Comparison of ENCODE assay signal across 30 cellular contexts in the genomic region with DNA sequence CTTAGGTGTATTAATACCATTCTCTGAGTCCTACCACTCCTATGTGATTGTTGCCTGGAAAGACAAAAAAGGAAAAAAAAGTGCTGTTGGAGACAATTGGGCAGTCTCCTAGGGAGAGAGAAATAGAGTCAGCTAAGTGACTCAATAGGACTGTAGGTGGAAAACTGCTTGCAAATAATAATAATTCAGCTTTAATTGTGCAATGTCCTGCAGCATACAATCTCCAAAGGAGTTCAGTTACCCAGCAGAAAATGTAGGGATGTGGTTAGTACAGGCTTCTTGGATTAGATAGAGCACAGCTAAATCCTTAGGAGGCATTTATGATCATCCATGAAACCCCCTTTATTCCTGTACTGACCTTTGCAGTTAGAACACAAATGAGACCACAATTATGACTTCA. TPM values are rescaled to one million over a fixed set of nuclear protein-coding genes. Genes with fewer than 3 reads are reported as not detected.
DNase-seq lines count a peak whose midpoint lies in the region; ATAC-seq, FAIRE-seq and TF ChIP-seq lines count a peak whose summit lies in the region.
"Had no signal": no experiment of that assay in that cellular context is flagged by ENCODE, and none has a peak within 500 bp of the region (broad histone marks: within the 10 kb centered on the region; RNA-seq: fewer than 3 reads in every experiment).

No MANE protein-coding gene starts in this region.

- H3K4me3 Mint-ChIP-seq in CD8-positive, alpha-beta memory T cell = peak overlapping the region in 1 of 7 donors; percentile 19
- peak overlapping the region; percentile 69 for H3K4me3 Mint-ChIP-seq in natural killer cell
- H3K4me3 Mint-ChIP-seq: activated CD4-positive, alpha-beta T cell treated with anti-CD3 and anti-CD28 coated beads, Interleukin-2, amount 10 ng/mL, durations not matched to agents 24 days and 14 days; activated naive CD8-positive, alpha-beta T cell treated with anti-CD3 and anti-CD28 coated beads for 36 hours; CD14-positive monocyte; stimulated activated effector memory CD8-positive, alpha-beta T cell treated with anti-CD3 and anti-CD28 coated beads, Interleukin-12 subunit alpha, Interleukin-12 subunit beta, amount 100 ng/mL, for 72 hours; T-cell had no signal

- no peaks in the 10 kb centered on the region for H3K36me3 ChIP-seq in CD8-positive, alpha-beta memory T cell (ENCODE audit: insufficient read depth, low read length)
- H3K36me3 ChIP-seq in PC-3 (ENCODE audit: low read depth, low read length) (no peaks in the 10 kb centered on the region), GM12878 (ENCODE audit: control insufficient read depth in 2 of 2, insufficient read depth in 2 of 2, low read length in 1 of 2) (peaks cover 0 to 2% of the 10 kb centered on the region in 2 experiments; a peak in 1 of 4 replicates), sigmoid colon (no peaks in the 10 kb centered on the region), testis (ENCODE audit: low read depth, missing control alignments) (no peaks in the 10 kb centered on the region)

- POLR2A ChIA-PET in CD8-positive, alpha-beta memory T cell (lab: Charles Lee) = interaction anchor here (0.6 kb wide), 1 partner anchor 169 kb away, joined by 4 read pairs; no protein-coding TSS in a partner anchor
- POLR2A ChIA-PET in PC-3 (lab: Charles Lee; ENCODE audit: unreplicated experiment) = interaction anchor here (0.5 kb wide), 1 partner anchor 66 kb away, joined by 4 read pairs; no protein-coding TSS in a partner anchor
- POLR2A ChIA-PET in GM12878 (lab: Charles Lee) = interaction anchor here (0.6 to 2.0 kb wide), 2 partner anchors 23 to 27 kb away, joined by 3 to 7 read pairs; partner anchors contain the start of gene DYNLL1

- TF ChIP-seq CTCF in PC-3 (conservative IDR thresholded peaks at IDR 0.05; ENCODE audit: low read depth, low read length) = no peak
- no peak for TF ChIP-seq CTCF in GM12878 (IDR thresholded peaks at IDR 0.05 in 2 of 3, conservative IDR thresholded peaks at IDR 0.05 in 1 of 3; ENCODE audit: control insufficient read depth in 2 of 3, extremely low read depth in 1 of 3, insufficient read depth in 1 of 3, low read depth in 3 of 3, low read length in 3 of 3)
- TF ChIP-seq CTCF in natural killer cell (IDR thresholded peaks at IDR 0.05) = no peak
- no peak for TF ChIP-seq CTCF in sigmoid colon (IDR thresholded peaks at IDR 0.05)
- TF ChIP-seq CTCF in testis (IDR thresholded peaks at IDR 0.05) = no peak

- DNase-seq in CD8-positive, alpha-beta memory T cell = no peak
- DNase-seq in PC-3 (no peak), GM12878 (ENCODE audit: low read depth, low spot score) (no peak), natural killer cell (no peak), sigmoid colon (no peak), Kasumi-1 (lab: John Stamatoyannopoulos, UW) (no peak), testis (no peak)
- DNase-seq: activated CD4-positive, alpha-beta T cell treated with anti-CD3 and anti-CD28 coated beads, Interleukin-2, amount 10 ng/mL, durations not matched to agents 24 days and 14 days; activated gamma-delta T cell; activated naive CD8-positive, alpha-beta T cell treated with anti-CD3 and anti-CD28 coated beads for 36 hours; activated T-cell treated with anti-CD3 and anti-CD28 coated beads, Interleukin-2, amount 50 U/mL, for 1 hour; caudate nucleus; DMS79; foreskin melanocyte; GDM1; heart right ventricle; kidney; midbrain; naive B cell; NCI-H1417; NCI-H2081; NCI-H526 treated with DMSO at 0.1 percent for 48 hours; substantia nigra; T-cell had no signal

- H3K27me3 Mint-ChIP-seq in CD8-positive, alpha-beta memory T cell = peaks cover 0 to 3% of the 10 kb centered on the region in 2 donors
- no peaks in the 10 kb centered on the region for H3K27me3 Mint-ChIP-seq in natural killer cell (ENCODE audit: low read depth in 2 of 2)
- H3K27me3 Mint-ChIP-seq: activated naive CD8-positive, alpha-beta T cell treated with anti-CD3 and anti-CD28 coated beads for 36 hours; naive B cell; T-cell had no signal

- H4K20me1 ChIP-seq in PC-3 (ENCODE audit: low read length) = peaks cover 10% of the 10 kb centered on the region
- H4K20me1 ChIP-seq in GM12878 (ENCODE audit: control insufficient read depth, insufficient read depth) = peaks cover 4% of the 10 kb centered on the region

- SMC1A ChIA-PET in GM12878 (lab: Charles Lee; ENCODE audit: uncharacterized antibody, unreplicated experiment) = interaction anchor here (0.6 to 1.1 kb wide), 4 partner anchors 9 to 731 kb away, joined by 3 read pairs; no protein-coding TSS in a partner anchor

- CTCF ChIA-PET in CD8-positive, alpha-beta memory T cell (lab: Charles Lee) = interaction anchor here (0.7 to 1.3 kb wide), 2 partner anchors 11 to 170 kb away, joined by 3 to 4 read pairs; partner anchors contain the start of gene SIRT4
- CTCF ChIA-PET in PC-3 (lab: Charles Lee) = no interaction called here
- CTCF ChIA-PET in GM12878 (lab: Yijun Ruan, JAX) = interaction anchor here (0.9 to 1.6 kb wide), 4 partner anchors 11 to 170 kb away, joined by 3 to 5 read pairs (median 3); partner anchors contain the start of gene DYNLL1

- no peaks in the 10 kb centered on the region for H3K27me3 ChIP-seq in CD8-positive, alpha-beta memory T cell (ENCODE audit: insufficient read depth, low read length, poor library complexity, severe bottlenecking)
- H3K27me3 ChIP-seq in PC-3 (ENCODE audit: low read length) = no peaks in the 10 kb centered on the region
- no peaks in the 10 kb centered on the region for H3K27me3 ChIP-seq in GM12878 (replicated peaks in 1 of 2; ENCODE audit: control insufficient read depth in 2 of 2, insufficient read depth in 2 of 2, low read length in 1 of 2)
- H3K27me3 ChIP-seq in sigmoid colon = no peaks in the 10 kb centered on the region
- H3K27me3 ChIP-seq in testis = no peaks in the 10 kb centered on the region
- H3K27me3 ChIP-seq: esophagus muscularis mucosa, heart right ventricle had no signal

- H3K79me2 ChIP-seq in PC-3 (ENCODE audit: low read length) = peaks cover 63% of the 10 kb centered on the region
- peaks cover 28% of the 10 kb centered on the region for H3K79me2 ChIP-seq in GM12878 (ENCODE audit: control insufficient read depth, insufficient read depth, low read length)

- no peak overlapping the region for H3K4me3 ChIP-seq in CD8-positive, alpha-beta memory T cell (ENCODE audit: low read length)
- H3K4me3 ChIP-seq in PC-3 (ENCODE audit: low read length) (no peak overlapping the region), GM12878 (no peak overlapping the region), sigmoid colon (no peak overlapping the region), testis (no peak overlapping the region)
- H3K4me3 ChIP-seq: coronary artery, esophagus muscularis mucosa, heart right ventricle had no signal

- H3K9me2 ChIP-seq in PC-3 (replicated peaks; ENCODE audit: low read length) = no peaks in the 10 kb centered on the region

- no peak for TF ChIP-seq EP300 in GM12878 (IDR thresholded peaks at IDR 0.05; ENCODE audit: borderline replicate concordance in 1 of 2, control insufficient read depth in 1 of 2, low read depth in 2 of 2, low read length in 2 of 2)
- no peak for TF ChIP-seq EP300 in sigmoid colon (IDR thresholded peaks at IDR 0.05)

- peak overlapping the region in 3 of 8 donors; percentile 6 to 47 (median 45) for H3K27ac Mint-ChIP-seq in CD8-positive, alpha-beta memory T cell
- H3K27ac Mint-ChIP-seq in natural killer cell = peak overlapping the region; percentile 6 to 91
- H3K27ac Mint-ChIP-seq: activated CD4-positive, alpha-beta T cell treated with anti-CD3 and anti-CD28 coated beads, Interleukin-2, amount 10 ng/mL, durations not matched to agents 24 days and 14 days; activated naive CD8-positive, alpha-beta T cell treated with anti-CD3 and anti-CD28 coated beads for 36 hours; CD14-positive monocyte; stimulated activated effector memory CD8-positive, alpha-beta T cell treated with anti-CD3 and anti-CD28 coated beads, Interleukin-12 subunit alpha, Interleukin-12 subunit beta, amount 100 ng/mL, for 72 hours; T-cell had no signal

- no peaks in the 10 kb centered on the region for H3K9me3 ChIP-seq in CD8-positive, alpha-beta memory T cell (ENCODE audit: low read length)
- H3K9me3 ChIP-seq in PC-3 (ENCODE audit: low read length) = no peaks in the 10 kb centered on the region
- no peaks in the 10 kb centered on the region for H3K9me3 ChIP-seq in GM12878 (replicated peaks; ENCODE audit: control insufficient read depth, insufficient read depth, low read length)
- H3K9me3 ChIP-seq in sigmoid colon = no peaks in the 10 kb centered on the region
- no peaks in the 10 kb centered on the region for H3K9me3 ChIP-seq in testis
- H3K9me3 ChIP-seq: esophagus muscularis mucosa, heart right ventricle had no signal

- peaks cover 26% of the 10 kb centered on the region for H3K4me1 ChIP-seq in CD8-positive, alpha-beta memory T cell (ENCODE audit: insufficient read depth, low read length)
- peaks cover 51% of the 10 kb centered on the region for H3K4me1 ChIP-seq in PC-3 (ENCODE audit: insufficient read depth, low read length)
- H3K4me1 ChIP-seq in GM12878 (ENCODE audit: control insufficient read depth, insufficient read depth, low read length) = peaks cover 8% of the 10 kb centered on the region
- peaks cover 0 to 24% (median 15%) of the 10 kb centered on the region in 4 donors for H3K4me1 ChIP-seq in sigmoid colon
- peaks cover 22% of the 10 kb centered on the region for H3K4me1 ChIP-seq in testis

- TF ChIP-seq POLR2A in GM12878 (IDR thresholded peaks at IDR 0.05; ENCODE audit: low read depth, low read length) (no peak), sigmoid colon (IDR thresholded peaks at IDR 0.05) (no peak), testis (IDR thresholded peaks at IDR 0.05) (no peak)

- in situ Hi-C loops in GM12878 (cut with MboI) = no loop called here

- no peak overlapping the region for H2AFZ ChIP-seq in PC-3 (ENCODE audit: low read length)
- no peak overlapping the region for H2AFZ ChIP-seq in GM12878 (ENCODE audit: control insufficient read depth, low read depth, low read length)

- ATAC-seq in PC-3 (no peak), GM12878 (no peak), natural killer cell (no peak), HG02884 (IDR thresholded peaks at IDR 0.05; ENCODE audit: unreplicated experiment) (no peak)
- ATAC-seq: heart right ventricle; stimulated activated effector memory CD8-positive, alpha-beta T cell treated with anti-CD3 and anti-CD28 coated beads, Interleukin-12 subunit alpha, Interleukin-12 subunit beta, amount 100 ng/mL, for 72 hours; T-cell had no signal

- TF ChIP-seq RAD21 in GM12878 (IDR thresholded peaks at IDR 0.05; ENCODE audit: insufficient read depth, low read depth, low read length) = no peak

- RAD21 ChIA-PET in GM12878 (lab: Charles Lee; ENCODE audit: unreplicated experiment) = interaction anchor here (1.5 kb wide), 1 partner anchor 109 kb away, joined by 3 read pairs; the partner anchor contains the start of gene POP5

- no TSS peak for BruUV-seq in PC-3 (replicated peaks; lab: Mats Ljungman, UMichigan)
- TSS peak; percentile 38 for BruUV-seq in GM12878 (replicated peaks; lab: Mats Ljungman, UMichigan)

- H3K36me3 Mint-ChIP-seq in CD8-positive, alpha-beta memory T cell = peaks cover under 1 to 5% (median 3%) of the 10 kb centered on the region in 3 donors
- no peaks in the 10 kb centered on the region for H3K36me3 Mint-ChIP-seq in natural killer cell

- intact Hi-C loops in PC-3 (cut with micrococcal nuclease) = no loop called here
- intact Hi-C loops in GM12878 (cut with micrococcal nuclease; ENCODE audit: unreplicated experiment) = no loop called here
- intact Hi-C loops in natural killer cell (cut with micrococcal nuclease) = no loop called here
- intact Hi-C loops in sigmoid colon (cut with DNase I) = no loop called here
- intact Hi-C loops in testis (cut with DNase I; ENCODE audit: low total_unique reads) = no loop called here

- peak overlapping the region; percentile 44 for H3K27ac ChIP-seq in CD8-positive, alpha-beta memory T cell (ENCODE audit: low read depth, low read length)
- H3K27ac ChIP-seq in PC-3 (ENCODE audit: low read length) (no peak overlapping the region), GM12878 (ENCODE audit: control insufficient read depth, insufficient read depth) (no peak overlapping the region), sigmoid colon (no peak overlapping the region), testis (no peak overlapping the region)
- H3K27ac ChIP-seq: coronary artery, esophagus muscularis mucosa, heart right ventricle had no signal

- peaks cover 5% of the 10 kb centered on the region for H3F3A ChIP-seq in PC-3 (ENCODE audit: low read length, unreplicated experiment)

- no peaks in the 10 kb centered on the region for H3K9me3 Mint-ChIP-seq in CD8-positive, alpha-beta memory T cell
- no peaks in the 10 kb centered on the region for H3K9me3 Mint-ChIP-seq in natural killer cell
- H3K9me3 Mint-ChIP-seq: activated CD4-positive, alpha-beta T cell treated with anti-CD3 and anti-CD28 coated beads, Interleukin-2, amount 10 ng/mL, durations not matched to agents 24 days and 14 days; activated naive CD8-positive, alpha-beta T cell treated with anti-CD3 and anti-CD28 coated beads for 36 hours; naive B cell; stimulated activated effector memory CD8-positive, alpha-beta T cell treated with anti-CD3 and anti-CD28 coated beads, Interleukin-12 subunit alpha, Interleukin-12 subunit beta, amount 100 ng/mL, for 72 hours; T-cell had no signal

- H3K4me1 Mint-ChIP-seq in CD8-positive, alpha-beta memory T cell = peaks cover 30 to 43% (median 31%) of the 10 kb centered on the region in 3 donors
- peaks cover 69% of the 10 kb centered on the region in 2 donors for H3K4me1 Mint-ChIP-seq in natural killer cell

- H3K4me2 ChIP-seq in PC-3 (ENCODE audit: low read length) (peak overlapping the region; percentile 7; the same call in 1 of the 2 replicates), GM12878 (ENCODE audit: control insufficient read depth, insufficient read depth) (no peak overlapping the region)

- H3K9ac ChIP-seq in PC-3 (ENCODE audit: low read length) (no peak overlapping the region), GM12878 (ENCODE audit: control insufficient read depth, insufficient read depth, low read length) (no peak overlapping the region)

- no peak for FAIRE-seq in GM12878 (lab: Jason Lieb, UNC)
- FAIRE-seq: astrocyte, kidney had no signal

RNA-seq across cellular contexts. Expression of gene SRSF9, which starts 3.0 kb away (rescaled TPM):
- total RNA-seq in CD8-positive, alpha-beta memory T cell = 100 to 1,000 TPM; 269 to 272 TPM
- polyA plus RNA-seq in CD8-positive, alpha-beta memory T cell = 214 TPM
- total RNA-seq in PC-3 (2014; rRNA removed) = 319 and 382 TPM in 2 replicates
- total RNA-seq in GM12878 (2013; cell fraction: nucleolus; rRNA removed) = 119 and 121 TPM in 2 replicates
- 141 and 182 TPM in 2 replicates for total RNA-seq in GM12878 (2014; rRNA removed)
- 180 and 190 TPM in 2 replicates for total RNA-seq in GM12878 (2014; rRNA removed; fragmentation: Illumina TruSeq; extraction: Trizol)
- total RNA-seq in GM12878 (2021) = 231 and 241 TPM in 2 replicates
- 121 TPM for polyA plus RNA-seq in GM12878 (2011; ENCODE audit: low read depth)
- 173 and 179 TPM in 2 replicates for polyA plus RNA-seq in GM12878 (2011; rRNA removed)
- polyA plus RNA-seq in GM12878 (2011; cell fraction: cytosol; rRNA removed) = 125 and 127 TPM in 2 replicates
- 131 and 153 TPM in 2 replicates for polyA plus RNA-seq in GM12878 (2011; cell fraction: nucleus; rRNA removed)
- polyA plus RNA-seq in GM12878 (2012) = 138 and 188 TPM in 2 replicates
- 146 and 153 TPM in 2 replicates for polyA plus RNA-seq in GM12878 (2014; fragmentation: Illumina TruSeq; extraction: Trizol)
- 10 to 100 TPM; 56.2 to 96.4 TPM for polyA plus RNA-seq in GM12878 (2014; fragmentation: Nextera tagmentation; extraction: Ambion mirVana)
- polyA plus RNA-seq in GM12878 (2014; rRNA removed) = 251 and 272 TPM in 2 replicates
- 100 to 1,000 TPM; 422 to 510 TPM for polyA plus RNA-seq in GM12878 (2016; fragmentation: Nextera tagmentation; extraction: Ambion mirVana)
- 81.3 and 89.2 TPM in 2 replicates for polyA minus RNA-seq in GM12878 (2011; rRNA and poly(A)+ RNA removed)
- polyA minus RNA-seq in GM12878 (2011; cell fraction: cytosol; rRNA and poly(A)+ RNA removed) = 52.2 and 56.4 TPM in 2 replicates
- 48.6 and 67.9 TPM in 2 replicates for polyA minus RNA-seq in GM12878 (2011; cell fraction: nucleus; rRNA and poly(A)+ RNA removed)
- 100 to 1,000 TPM; 175 to 191 (median 179) TPM for total RNA-seq in natural killer cell
- total RNA-seq in sigmoid colon = 10 to 100 TPM; 41.4 to 55.1 (median 45.2) TPM
- polyA plus RNA-seq in sigmoid colon = 100 to 1,000 TPM; 136 to 187 (median 158) TPM
- 100 to 1,000 TPM; 199 to 238 TPM for total RNA-seq in testis
- polyA plus RNA-seq in testis (ENCODE audit: insufficient read depth, low read depth, low replicate concordance) = 202 TPM

RNA-seq across cellular contexts. Expression of gene DYNLL1, which starts 23.4 kb away (rescaled TPM):
- total RNA-seq in CD8-positive, alpha-beta memory T cell = 100 to 1,000 TPM; 288 to 296 TPM
- polyA plus RNA-seq in CD8-positive, alpha-beta memory T cell = 304 TPM
- total RNA-seq in PC-3 (2014; rRNA removed) (283 and 396 TPM in 2 replicates), GM12878 (2014; rRNA removed) (217 and 280 TPM in 2 replicates), GM12878 (2014; rRNA removed; fragmentation: Illumina TruSeq; extraction: Trizol) (341 and 355 TPM in 2 replicates), GM12878 (2021) (239 and 249 TPM in 2 replicates), natural killer cell (100 to 1,000 TPM in 1 of 3 donors, 10 to 100 TPM in 2; 69.7 to 110 (median 77.2) TPM), sigmoid colon (100 to 1,000 TPM; 204 to 254 (median 235) TPM), testis (100 to 1,000 TPM; 404 to 461 TPM)
- total RNA-seq in GM12878 (2013; cell fraction: nucleolus; rRNA removed) = 40.6 and 44.1 TPM in 2 replicates
- polyA plus RNA-seq in GM12878 (2011; ENCODE audit: low read depth) = 278 TPM
- polyA plus RNA-seq in GM12878 (2011; rRNA removed) (366 and 389 TPM in 2 replicates), GM12878 (2014; fragmentation: Illumina TruSeq; extraction: Trizol) (351 and 393 TPM in 2 replicates), GM12878 (2014; fragmentation: Nextera tagmentation; extraction: Ambion mirVana) (100 to 1,000 TPM; 744 to 796 TPM), GM12878 (2014; rRNA removed) (342 and 435 TPM in 2 replicates), GM12878 (2016; fragmentation: Nextera tagmentation; extraction: Ambion mirVana) (100 to 1,000 TPM; 586 to 593 TPM), sigmoid colon (100 to 1,000 TPM; 285 to 942 (median 912) TPM), testis (ENCODE audit: insufficient read depth, low read depth, low replicate concordance) (725 TPM)
- polyA plus RNA-seq in GM12878 (2011; cell fraction: cytosol; rRNA removed) = 326 and 330 TPM in 2 replicates
- 212 and 217 TPM in 2 replicates for polyA plus RNA-seq in GM12878 (2011; cell fraction: nucleus; rRNA removed)
- polyA plus RNA-seq in GM12878 (2012) = 234 and 299 TPM in 2 replicates
- polyA minus RNA-seq in GM12878 (2011; rRNA and poly(A)+ RNA removed) = 73.6 and 113 TPM in 2 replicates
- polyA minus RNA-seq in GM12878 (2011; cell fraction: cytosol; rRNA and poly(A)+ RNA removed) = 63.4 and 68.0 TPM in 2 replicates
- 38.3 and 49.9 TPM in 2 replicates for polyA minus RNA-seq in GM12878 (2011; cell fraction: nucleus; rRNA and poly(A)+ RNA removed)

RNA-seq across cellular contexts. Expression of gene GATC, which starts 26.3 kb away (rescaled TPM):
- 10 to 100 TPM; 28.6 to 30.6 TPM for total RNA-seq in CD8-positive, alpha-beta memory T cell
- 29.8 TPM for polyA plus RNA-seq in CD8-positive, alpha-beta memory T cell
- total RNA-seq in PC-3 (2014; rRNA removed) = 33.8 and 43.2 TPM in 2 replicates
- total RNA-seq in GM12878 (2013; cell fraction: nucleolus; rRNA removed) = 21.0 and 21.2 TPM in 2 replicates
- 20.1 and 22.7 TPM in 2 replicates for total RNA-seq in GM12878 (2014; rRNA removed)
- total RNA-seq in GM12878 (2014; rRNA removed; fragmentation: Illumina TruSeq; extraction: Trizol) = 21.7 and 22.0 TPM in 2 replicates
- 33.6 and 40.3 TPM in 2 replicates for total RNA-seq in GM12878 (2021)
- polyA plus RNA-seq in GM12878 (2011; ENCODE audit: low read depth) = 6.1 TPM
- 29.8 and 39.8 TPM in 2 replicates for polyA plus RNA-seq in GM12878 (2011; rRNA removed)
- 20.2 and 23.5 TPM in 2 replicates for polyA plus RNA-seq in GM12878 (2011; cell fraction: cytosol; rRNA removed)
- polyA plus RNA-seq in GM12878 (2011; cell fraction: nucleus; rRNA removed) = 21.3 and 23.0 TPM in 2 replicates
- polyA plus RNA-seq in GM12878 (2012) = 12.6 TPM in 2 replicates
- 24.2 and 29.7 TPM in 2 replicates for polyA plus RNA-seq in GM12878 (2014; fragmentation: Illumina TruSeq; extraction: Trizol)
- polyA plus RNA-seq in GM12878 (2014; fragmentation: Nextera tagmentation; extraction: Ambion mirVana) = 1 to 10 TPM; 5.1 to 9.6 TPM
- 14.5 and 17.2 TPM in 2 replicates for polyA plus RNA-seq in GM12878 (2014; rRNA removed)
- 10 to 100 TPM; 27.2 to 31.6 TPM for polyA plus RNA-seq in GM12878 (2016; fragmentation: Nextera tagmentation; extraction: Ambion mirVana)
- 15.2 and 16.9 TPM in 2 replicates for polyA minus RNA-seq in GM12878 (2011; rRNA and poly(A)+ RNA removed)
- polyA minus RNA-seq in GM12878 (2011; cell fraction: cytosol; rRNA and poly(A)+ RNA removed) = 6.0 and 8.0 TPM in 2 replicates
- polyA minus RNA-seq in GM12878 (2011; cell fraction: nucleus; rRNA and poly(A)+ RNA removed) = 4.5 and 6.3 TPM in 2 replicates
- 10 to 100 TPM; 16.5 to 22.8 (median 20.5) TPM for total RNA-seq in natural killer cell
- 10 to 100 TPM; 17.4 to 20.0 (median 19.2) TPM for total RNA-seq in sigmoid colon
- polyA plus RNA-seq in sigmoid colon = 10 to 100 TPM in 2 of 3 donors, 1 to 10 TPM in 1; 8.4 to 15.0 (median 13.0) TPM
- 10 to 100 TPM; 17.5 to 20.9 TPM for total RNA-seq in testis
- polyA plus RNA-seq in testis (ENCODE audit: insufficient read depth, low read depth, low replicate concordance) = 10.8 TPM

RNA-seq across cellular contexts. Expression of gene TRIAP1, which starts 26.3 kb away (rescaled TPM):
- 10 to 100 TPM; 87.0 to 88.1 TPM for total RNA-seq in CD8-positive, alpha-beta memory T cell
- polyA plus RNA-seq in CD8-positive, alpha-beta memory T cell = 51.6 TPM
- total RNA-seq in PC-3 (2014; rRNA removed) (24.0 and 34.5 TPM in 2 replicates), GM12878 (2014; rRNA removed) (44.8 and 52.4 TPM in 2 replicates), GM12878 (2014; rRNA removed; fragmentation: Illumina TruSeq; extraction: Trizol) (57.0 and 60.0 TPM in 2 replicates), GM12878 (2021) (49.1 and 52.4 TPM in 2 replicates), natural killer cell (10 to 100 TPM; 21.3 to 25.8 (median 24.2) TPM), sigmoid colon (10 to 100 TPM in 3 of 4 donors, 1 to 10 TPM in 1; 8.6 to 14.8 (median 12.4) TPM), testis (10 to 100 TPM; 13.9 to 15.7 TPM)
- 9.6 and 13.1 TPM in 2 replicates for total RNA-seq in GM12878 (2013; cell fraction: nucleolus; rRNA removed)
- 53.9 TPM for polyA plus RNA-seq in GM12878 (2011; ENCODE audit: low read depth)
- polyA plus RNA-seq in GM12878 (2011; rRNA removed) (92.7 and 128 TPM in 2 replicates), GM12878 (2014; fragmentation: Illumina TruSeq; extraction: Trizol) (68.9 and 81.6 TPM in 2 replicates), GM12878 (2014; fragmentation: Nextera tagmentation; extraction: Ambion mirVana) (100 to 1,000 TPM; 308 to 346 TPM), GM12878 (2014; rRNA removed) (56.6 and 60.9 TPM in 2 replicates), GM12878 (2016; fragmentation: Nextera tagmentation; extraction: Ambion mirVana) (100 to 1,000 TPM; 174 to 189 TPM), sigmoid colon (10 to 100 TPM; 33.6 to 37.7 (median 34.8) TPM), testis (ENCODE audit: insufficient read depth, low read depth, low replicate concordance) (20.0 TPM)
- polyA plus RNA-seq in GM12878 (2011; cell fraction: cytosol; rRNA removed) = 30.2 and 35.4 TPM in 2 replicates
- polyA plus RNA-seq in GM12878 (2011; cell fraction: nucleus; rRNA removed) = 25.1 and 25.4 TPM in 2 replicates
- 45.2 and 60.5 TPM in 2 replicates for polyA plus RNA-seq in GM12878 (2012)
- 15.7 and 19.7 TPM in 2 replicates for polyA minus RNA-seq in GM12878 (2011; rRNA and poly(A)+ RNA removed)
- 11.6 and 13.4 TPM in 2 replicates for polyA minus RNA-seq in GM12878 (2011; cell fraction: cytosol; rRNA and poly(A)+ RNA removed)
- 9.3 and 10.2 TPM in 2 replicates for polyA minus RNA-seq in GM12878 (2011; cell fraction: nucleus; rRNA and poly(A)+ RNA removed)

RNA-seq across cellular contexts. Expression of gene COX6A1, which starts 34.6 kb away (rescaled TPM):
- total RNA-seq in CD8-positive, alpha-beta memory T cell = 100 to 1,000 TPM; 475 TPM
- polyA plus RNA-seq in CD8-positive, alpha-beta memory T cell = 785 TPM
- total RNA-seq in PC-3 (2014; rRNA removed) (1,664 and 2,042 TPM in 2 replicates), GM12878 (2014; rRNA removed) (929 and 945 TPM in 2 replicates), GM12878 (2014; rRNA removed; fragmentation: Illumina TruSeq; extraction: Trizol) (406 and 408 TPM in 2 replicates), GM12878 (2021) (411 and 444 TPM in 2 replicates), natural killer cell (100 to 1,000 TPM; 152 to 189 (median 163) TPM), sigmoid colon (100 to 1,000 TPM; 432 to 759 (median 620) TPM), testis (100 to 1,000 TPM; 549 to 563 TPM)
- 62.1 and 62.4 TPM in 2 replicates for total RNA-seq in GM12878 (2013; cell fraction: nucleolus; rRNA removed)
- polyA plus RNA-seq in GM12878 (2011; ENCODE audit: low read depth) = 201 TPM
- polyA plus RNA-seq in GM12878 (2011; rRNA removed) (485 and 767 TPM in 2 replicates), GM12878 (2014; fragmentation: Illumina TruSeq; extraction: Trizol) (243 and 574 TPM in 2 replicates), GM12878 (2014; fragmentation: Nextera tagmentation; extraction: Ambion mirVana) (1,000 to 10,000 TPM; 2,509 to 2,723 TPM), GM12878 (2014; rRNA removed) (1,110 and 1,170 TPM in 2 replicates), GM12878 (2016; fragmentation: Nextera tagmentation; extraction: Ambion mirVana) (1,000 to 10,000 TPM; 1,109 to 1,208 TPM), sigmoid colon (1,000 to 10,000 TPM in 1 of 3 donors, 100 to 1,000 TPM in 2; 628 to 1,413 (median 992) TPM), testis (ENCODE audit: insufficient read depth, low read depth, low replicate concordance) (485 TPM)
- 1,553 and 1,830 TPM in 2 replicates for polyA plus RNA-seq in GM12878 (2011; cell fraction: cytosol; rRNA removed)
- polyA plus RNA-seq in GM12878 (2011; cell fraction: nucleus; rRNA removed) = 1,659 and 2,699 TPM in 2 replicates
- 432 and 455 TPM in 2 replicates for polyA plus RNA-seq in GM12878 (2012)
- 290 and 435 TPM in 2 replicates for polyA minus RNA-seq in GM12878 (2011; rRNA and poly(A)+ RNA removed)
- polyA minus RNA-seq in GM12878 (2011; cell fraction: cytosol; rRNA and poly(A)+ RNA removed) = 96.6 and 139 TPM in 2 replicates
- polyA minus RNA-seq in GM12878 (2011; cell fraction: nucleus; rRNA and poly(A)+ RNA removed) = 215 and 226 TPM in 2 replicates
